ENCODE assay signal across 1 cellular context in the genomic region with DNA sequence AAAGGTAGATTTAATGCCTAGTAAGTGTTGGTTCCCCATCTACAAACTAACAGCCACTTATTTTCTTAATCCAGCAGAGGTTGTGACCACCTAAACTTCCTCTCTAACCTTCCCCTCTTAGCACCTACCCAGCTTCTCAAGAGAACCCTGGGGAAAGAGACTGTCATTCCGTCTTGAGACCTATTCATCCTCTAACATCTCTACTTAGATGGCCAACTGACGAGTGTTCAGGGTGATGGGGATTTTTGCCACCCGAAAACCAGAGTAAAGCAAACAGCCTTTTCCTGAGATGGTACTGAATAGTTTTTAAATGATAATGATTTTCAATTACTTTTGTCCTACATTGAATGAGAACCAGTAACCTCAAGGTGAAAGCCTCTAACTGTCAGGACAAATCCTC.
TF ChIP-seq lines count a peak whose summit lies in the region.

No MANE protein-coding gene starts in this region.

TF ChIP-seq in GM23338, 12 proteins besides CTCF, POLR2A, EP300 and RAD21 (continued from another document):
- TF ChIP-seq, protein P1, sequence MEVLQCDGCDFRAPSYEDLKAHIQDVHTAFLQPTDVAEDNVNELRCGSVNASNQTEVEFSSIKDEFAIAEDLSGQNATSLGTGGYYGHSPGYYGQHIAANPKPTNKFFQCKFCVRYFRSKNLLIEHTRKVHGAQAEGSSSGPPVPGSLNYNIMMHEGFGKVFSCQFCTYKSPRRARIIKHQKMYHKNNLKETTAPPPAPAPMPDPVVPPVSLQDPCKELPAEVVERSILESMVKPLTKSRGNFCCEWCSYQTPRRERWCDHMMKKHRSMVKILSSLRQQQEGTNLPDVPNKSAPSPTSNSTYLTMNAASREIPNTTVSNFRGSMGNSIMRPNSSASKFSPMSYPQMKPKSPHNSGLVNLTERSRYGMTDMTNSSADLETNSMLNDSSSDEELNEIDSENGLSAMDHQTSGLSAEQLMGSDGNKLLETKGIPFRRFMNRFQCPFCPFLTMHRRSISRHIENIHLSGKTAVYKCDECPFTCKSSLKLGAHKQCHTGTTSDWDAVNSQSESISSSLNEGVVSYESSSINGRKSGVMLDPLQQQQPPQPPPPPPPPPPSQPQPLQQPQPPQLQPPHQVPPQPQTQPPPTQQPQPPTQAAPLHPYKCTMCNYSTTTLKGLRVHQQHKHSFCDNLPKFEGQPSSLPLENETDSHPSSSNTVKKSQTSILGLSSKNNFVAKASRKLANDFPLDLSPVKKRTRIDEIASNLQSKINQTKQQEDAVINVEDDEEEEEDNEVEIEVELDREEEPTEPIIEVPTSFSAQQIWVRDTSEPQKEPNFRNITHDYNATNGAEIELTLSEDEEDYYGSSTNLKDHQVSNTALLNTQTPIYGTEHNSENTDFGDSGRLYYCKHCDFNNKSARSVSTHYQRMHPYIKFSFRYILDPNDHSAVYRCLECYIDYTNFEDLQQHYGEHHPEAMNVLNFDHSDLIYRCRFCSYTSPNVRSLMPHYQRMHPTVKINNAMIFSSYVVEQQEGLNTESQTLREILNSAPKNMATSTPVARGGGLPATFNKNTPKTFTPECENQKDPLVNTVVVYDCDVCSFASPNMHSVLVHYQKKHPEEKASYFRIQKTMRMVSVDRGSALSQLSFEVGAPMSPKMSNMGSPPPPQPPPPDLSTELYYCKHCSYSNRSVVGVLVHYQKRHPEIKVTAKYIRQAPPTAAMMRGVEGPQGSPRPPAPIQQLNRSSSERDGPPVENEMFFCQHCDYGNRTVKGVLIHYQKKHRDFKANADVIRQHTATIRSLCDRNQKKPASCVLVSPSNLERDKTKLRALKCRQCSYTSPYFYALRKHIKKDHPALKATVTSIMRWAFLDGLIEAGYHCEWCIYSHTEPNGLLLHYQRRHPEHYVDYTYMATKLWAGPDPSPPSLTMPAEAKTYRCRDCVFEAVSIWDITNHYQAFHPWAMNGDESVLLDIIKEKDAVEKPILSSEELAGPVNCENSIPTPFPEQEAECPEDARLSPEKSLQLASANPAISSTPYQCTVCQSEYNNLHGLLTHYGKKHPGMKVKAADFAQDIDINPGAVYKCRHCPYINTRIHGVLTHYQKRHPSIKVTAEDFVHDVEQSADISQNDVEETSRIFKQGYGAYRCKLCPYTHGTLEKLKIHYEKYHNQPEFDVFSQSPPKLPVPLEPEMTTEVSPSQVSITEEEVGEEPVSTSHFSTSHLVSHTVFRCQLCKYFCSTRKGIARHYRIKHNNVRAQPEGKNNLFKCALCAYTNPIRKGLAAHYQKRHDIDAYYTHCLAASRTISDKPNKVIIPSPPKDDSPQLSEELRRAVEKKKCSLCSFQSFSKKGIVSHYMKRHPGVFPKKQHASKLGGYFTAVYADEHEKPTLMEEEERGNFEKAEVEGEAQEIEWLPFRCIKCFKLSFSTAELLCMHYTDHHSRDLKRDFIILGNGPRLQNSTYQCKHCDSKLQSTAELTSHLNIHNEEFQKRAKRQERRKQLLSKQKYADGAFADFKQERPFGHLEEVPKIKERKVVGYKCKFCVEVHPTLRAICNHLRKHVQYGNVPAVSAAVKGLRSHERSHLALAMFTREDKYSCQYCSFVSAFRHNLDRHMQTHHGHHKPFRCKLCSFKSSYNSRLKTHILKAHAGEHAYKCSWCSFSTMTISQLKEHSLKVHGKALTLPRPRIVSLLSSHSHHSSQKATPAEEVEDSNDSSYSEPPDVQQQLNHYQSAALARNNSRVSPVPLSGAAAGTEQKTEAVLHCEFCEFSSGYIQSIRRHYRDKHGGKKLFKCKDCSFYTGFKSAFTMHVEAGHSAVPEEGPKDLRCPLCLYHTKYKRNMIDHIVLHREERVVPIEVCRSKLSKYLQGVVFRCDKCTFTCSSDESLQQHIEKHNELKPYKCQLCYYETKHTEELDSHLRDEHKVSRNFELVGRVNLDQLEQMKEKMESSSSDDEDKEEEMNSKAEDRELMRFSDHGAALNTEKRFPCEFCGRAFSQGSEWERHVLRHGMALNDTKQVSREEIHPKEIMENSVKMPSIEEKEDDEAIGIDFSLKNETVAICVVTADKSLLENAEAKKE (CRISPR knock-in tag; IDR thresholded peaks at IDR 0.05): no peak
- TF ChIP-seq ZNF331 (CRISPR knock-in tag; IDR thresholded peaks at IDR 0.05; ENCODE audit: low read depth) (no peak), STAT1 (IDR thresholded peaks at IDR 0.05; ENCODE audit: unreplicated experiment) (no peak)
